Comparison of ENCODE assay signal across 14 cellular contexts in the genomic region with DNA sequence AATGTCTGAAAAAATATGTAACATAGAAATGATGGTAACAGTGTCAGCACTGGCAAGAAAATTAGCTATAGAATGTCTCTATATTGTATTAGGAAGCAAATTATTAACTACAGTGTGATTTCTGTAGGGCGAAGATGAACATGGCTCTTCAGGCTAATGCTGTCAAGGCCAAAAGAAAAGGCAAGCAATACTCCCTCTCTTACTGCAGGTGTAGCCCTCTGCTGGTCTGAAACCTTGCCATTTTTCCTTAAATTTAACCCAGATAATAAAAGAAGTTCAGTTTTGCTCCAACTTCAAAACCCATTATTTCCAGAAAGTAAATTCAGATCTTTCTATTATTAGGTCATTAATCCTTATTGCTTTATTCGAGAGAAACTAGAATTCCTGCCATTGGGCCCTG.
DNase-seq lines count a peak whose midpoint lies in the region; ATAC-seq and TF ChIP-seq lines count a peak whose summit lies in the region.
"Had no signal": no experiment of that assay in that cellular context is flagged by ENCODE, and none has a peak within 500 bp of the region (broad histone marks: within the 10 kb centered on the region; RNA-seq: fewer than 3 reads in every experiment).

No MANE protein-coding gene starts in this region.

- BruUV-seq in A673 (replicated peaks; lab: Mats Ljungman, UMichigan): no TSS peak
- BruUV-seq in HCT116 (replicated peaks; lab: Mats Ljungman, UMichigan): no TSS peak

- no peak overlapping the region for H3K27ac Mint-ChIP-seq in CD8-positive, alpha-beta T cell
- H3K27ac Mint-ChIP-seq: activated CD8-positive, alpha-beta memory T cell treated with anti-CD3 and anti-CD28 coated beads, Interleukin-2, amount 10 ng/mL, durations not matched to agents 7 days and 5 days had no signal

- no peak for TF ChIP-seq POLR2A in HCT116 (IDR thresholded peaks at IDR 0.05; ENCODE audit: borderline replicate concordance, extremely low read depth, insufficient read depth, insufficient read length)

- H3K9ac ChIP-seq in HCT116 (ENCODE audit: low read length): no peak overlapping the region

- H3K4me3 ChIP-seq in A673 (ENCODE audit: low read depth, low read length, poor library complexity, severe bottlenecking): no peak overlapping the region
- no peak overlapping the region for H3K4me3 ChIP-seq in HCT116 (replicated peaks in 1 of 2; ENCODE audit: low read depth in 1 of 2, low read length in 2 of 2)
- H3K4me3 ChIP-seq in astrocyte of the cerebellum (ENCODE audit: low read depth, low read length): no peak overlapping the region
- no peak overlapping the region for H3K4me3 ChIP-seq in fibroblast of villous mesenchyme (ENCODE audit: low read depth, low read length)
- no peak overlapping the region for H3K4me3 ChIP-seq in CD8-positive, alpha-beta T cell (ENCODE audit: low read depth, low read length)
- H3K4me3 ChIP-seq: dorsolateral prefrontal cortex, left lung, vagina had no signal

- no peaks in the 10 kb centered on the region for H4K20me1 ChIP-seq in HCT116 (ENCODE audit: insufficient read depth)

- no peak for ATAC-seq in HCT116
- ATAC-seq in CD8-positive, alpha-beta T cell: no peak
- ATAC-seq: activated CD8-positive, alpha-beta memory T cell treated with anti-CD3 and anti-CD28 coated beads, Interleukin-2, amount 10 ng/mL, durations not matched to agents 7 days and 5 days; left lung had no signal

- intact Hi-C loops in A673 (cut with micrococcal nuclease; ENCODE audit: unreplicated experiment): no loop called here
- intact Hi-C loops in HCT116 (cut with micrococcal nuclease): no loop called here
- intact Hi-C loops in CD8-positive, alpha-beta T cell (cut with DNase I, micrococcal nuclease): no loop called here

- peaks cover 43% of the 10 kb centered on the region for H3K36me3 Mint-ChIP-seq in CD8-positive, alpha-beta T cell

- H3K36me3 ChIP-seq in A673 (ENCODE audit: insufficient read depth, low read length, poor library complexity, severe bottlenecking) (no peaks in the 10 kb centered on the region), HCT116 (ENCODE audit: control insufficient read depth in 1 of 2, insufficient read depth in 2 of 2, low read length in 2 of 2) (no peaks in the 10 kb centered on the region)
- H3K36me3 ChIP-seq in CD8-positive, alpha-beta T cell (ENCODE audit: insufficient read depth, low read length): no peaks in the 10 kb centered on the region
- H3K36me3 ChIP-seq: left lung, vagina had no signal

- TF ChIP-seq CTCF in A673 (conservative IDR thresholded peaks at IDR 0.05; ENCODE audit: low read depth, low read length) (peak; percentile 41; the same call in 1 of the 2 replicates), HCT116 (IDR thresholded peaks at IDR 0.05 in 2 of 3, conservative IDR thresholded peaks at IDR 0.05 in 1 of 3; ENCODE audit: borderline replicate concordance in 1 of 3, insufficient read depth in 1 of 3, low read depth in 2 of 3, low read length in 2 of 3) (peak; percentile 7 to 33 (median 17); a peak in 3 of 6 replicates), astrocyte of the cerebellum (IDR thresholded peaks at IDR 0.05; ENCODE audit: low read depth, low read length, missing control alignments) (peak; percentile 17), fibroblast of villous mesenchyme (IDR thresholded peaks at IDR 0.05; ENCODE audit: insufficient read depth, low read depth, low read length) (peak; percentile 28)
- TF ChIP-seq CTCF in CD8-positive, alpha-beta T cell (IDR thresholded peaks at IDR 0.05): no peak

- peak; percentile 31; the same call in 1 of the 2 replicates for TF ChIP-seq RAD21 in HCT116 (IDR thresholded peaks at IDR 0.05; ENCODE audit: low read depth)

- no peak overlapping the region for H3K4me2 ChIP-seq in HCT116 (ENCODE audit: low read length)

- CTCF ChIA-PET in A673 (lab: Charles Lee) (no interaction called here), HCT116 (lab: Charles Lee) (interaction anchor here (0.8 kb wide), 1 partner anchor 67 kb away, joined by 4 read pairs; no protein-coding TSS in a partner anchor)
- CTCF ChIA-PET in CD8-positive, alpha-beta T cell (lab: Charles Lee): no interaction called here

- no peak overlapping the region for H2AFZ ChIP-seq in HCT116 (ENCODE audit: low read depth, low read length, poor library complexity, severe bottlenecking)

- H3K27me3 ChIP-seq in A673 (replicated peaks; ENCODE audit: insufficient read depth, low read depth, low read length, poor library complexity) (no peaks in the 10 kb centered on the region), HCT116 (ENCODE audit: insufficient read depth, low read length) (no peaks in the 10 kb centered on the region)
- H3K27me3 ChIP-seq in CD8-positive, alpha-beta T cell (ENCODE audit: insufficient read depth, low read length): no peaks in the 10 kb centered on the region
- H3K27me3 ChIP-seq: dorsolateral prefrontal cortex, left lung, vagina had no signal

- in situ Hi-C loops in astrocyte of the cerebellum (cut with HindIII; ENCODE audit: low sequenced_read_pairs): no loop called here

- DNase-seq in A673 (ENCODE audit: low spot score): peak; percentile 20
- no peak for DNase-seq in HCT116 (ENCODE audit: low read depth, low spot score)
- no peak for DNase-seq in astrocyte of the cerebellum (ENCODE audit: low read depth)
- peak; percentile 7 for DNase-seq in fibroblast of villous mesenchyme (ENCODE audit: low read depth)
- DNase-seq in NCI-H446 (lab: John Stamatoyannopoulos, UW): no peak
- no peak for DNase-seq in pons (ENCODE audit: low spot score)
- DNase-seq in NCI-H2029 (lab: John Stamatoyannopoulos, UW): no peak
- DNase-seq in CD8-positive, alpha-beta T cell: no peak
- DNase-seq: activated CD8-positive, alpha-beta memory T cell treated with anti-CD3 and anti-CD28 coated beads, Interleukin-2, amount 10 ng/mL, durations not matched to agents 7 days and 5 days; activated gamma-delta T cell treated with Interleukin-2 at 50 U/mL for 16 hours; dorsolateral prefrontal cortex; left lung; NCI-H748 treated with DMSO at 0.1 percent for 48 hours had no signal

- RAD21 ChIA-PET in HCT116 (lab: Charles Lee; ENCODE audit: low non-redundant PET in 1 of 2, low total read pairs in 2 of 2, uncharacterized antibody in 2 of 2, unreplicated experiment in 2 of 2): no interaction called here

- no peaks in the 10 kb centered on the region for H3K9me3 Mint-ChIP-seq in CD8-positive, alpha-beta T cell

- no peaks in the 10 kb centered on the region for H3K27me3 Mint-ChIP-seq in CD8-positive, alpha-beta T cell (ENCODE audit: low read depth)
- H3K27me3 Mint-ChIP-seq: activated CD8-positive, alpha-beta memory T cell treated with anti-CD3 and anti-CD28 coated beads, Interleukin-2, amount 10 ng/mL, durations not matched to agents 7 days and 5 days had no signal

- no peaks in the 10 kb centered on the region for H3K9me2 ChIP-seq in HCT116 (ENCODE audit: insufficient read depth)

- POLR2A ChIA-PET in A673 (lab: Charles Lee; ENCODE audit: low non-redundant PET) (no interaction called here), HCT116 (lab: Charles Lee) (no interaction called here)
- POLR2A ChIA-PET in CD8-positive, alpha-beta T cell (lab: Charles Lee): interaction anchor here (0.6 kb wide), 1 partner anchor 110 kb away, joined by 3 read pairs; no protein-coding TSS in a partner anchor

- H3K4me1 ChIP-seq in A673 (ENCODE audit: insufficient read depth, low read length, poor library complexity, severe bottlenecking) (no peaks in the 10 kb centered on the region), HCT116 (ENCODE audit: control insufficient read depth in 1 of 2, insufficient read depth in 2 of 2, low read length in 2 of 2) (no peaks in the 10 kb centered on the region)
- no peaks in the 10 kb centered on the region for H3K4me1 ChIP-seq in CD8-positive, alpha-beta T cell (ENCODE audit: insufficient read depth, low read length)
- H3K4me1 ChIP-seq: left lung, vagina had no signal

- H3K4me1 Mint-ChIP-seq in CD8-positive, alpha-beta T cell (ENCODE audit: low read depth): peaks cover 3% of the 10 kb centered on the region
- H3K4me1 Mint-ChIP-seq: activated CD8-positive, alpha-beta memory T cell treated with anti-CD3 and anti-CD28 coated beads, Interleukin-2, amount 10 ng/mL, durations not matched to agents 7 days and 5 days had no signal

- H3K79me2 ChIP-seq in HCT116 (ENCODE audit: insufficient read depth, low read length): no peaks in the 10 kb centered on the region

- H3K27ac ChIP-seq in A673 (ENCODE audit: low read depth, low read length, poor library complexity, severe bottlenecking): no peak overlapping the region
- H3K27ac ChIP-seq in HCT116 (ENCODE audit: low read depth, low read length): no peak overlapping the region
- H3K27ac ChIP-seq in CD8-positive, alpha-beta T cell (ENCODE audit: low read depth, low read length): no peak overlapping the region
- H3K27ac ChIP-seq: dorsolateral prefrontal cortex, left lung, vagina had no signal

- H3K9me3 ChIP-seq in A673 (ENCODE audit: low read depth, low read length, poor library complexity, severe bottlenecking): no peaks in the 10 kb centered on the region
- no peaks in the 10 kb centered on the region for H3K9me3 ChIP-seq in HCT116 (ENCODE audit: control insufficient read depth in 1 of 2, insufficient read depth in 1 of 2, low read depth in 1 of 2, low read length in 2 of 2)
- no peaks in the 10 kb centered on the region for H3K9me3 ChIP-seq in CD8-positive, alpha-beta T cell (ENCODE audit: low read length)
- H3K9me3 ChIP-seq: left lung, vagina had no signal

- H3K4me3 Mint-ChIP-seq in CD8-positive, alpha-beta T cell: no peak overlapping the region
- H3K4me3 Mint-ChIP-seq: activated CD8-positive, alpha-beta memory T cell treated with anti-CD3 and anti-CD28 coated beads, Interleukin-2, amount 10 ng/mL, durations not matched to agents 7 days and 5 days had no signal

TF ChIP-seq in HCT116, 20 proteins besides CTCF, POLR2A, EP300 and RAD21 (continues in another document):
- TF ChIP-seq YY1 (IDR thresholded peaks at IDR 0.05; ENCODE audit: extremely low read depth, insufficient replicate concordance, low read depth, low read length) (no peak), SP1 (IDR thresholded peaks at IDR 0.05; ENCODE audit: low read depth) (no peak), SRF (IDR thresholded peaks at IDR 0.05; ENCODE audit: low read depth) (no peak), FOSL1 (IDR thresholded peaks at IDR 0.05; ENCODE audit: low read depth) (no peak), ZNF274 (IDR thresholded peaks at IDR 0.05; ENCODE audit: low read depth, low read length) (no peak), CEBPB (IDR thresholded peaks at IDR 0.05; ENCODE audit: low read depth) (no peak), ZFX (IDR thresholded peaks at IDR 0.05) (no peak), JUND (IDR thresholded peaks at IDR 0.05) (no peak), ELF1 (IDR thresholded peaks at IDR 0.05; ENCODE audit: borderline replicate concordance, low read depth) (no peak), POLR2AphosphoS5 (IDR thresholded peaks at IDR 0.05; ENCODE audit: low read depth, low read length) (no peak), EGR1 (IDR thresholded peaks at IDR 0.05; ENCODE audit: low read depth) (no peak)
- TF ChIP-seq, protein P1, sequence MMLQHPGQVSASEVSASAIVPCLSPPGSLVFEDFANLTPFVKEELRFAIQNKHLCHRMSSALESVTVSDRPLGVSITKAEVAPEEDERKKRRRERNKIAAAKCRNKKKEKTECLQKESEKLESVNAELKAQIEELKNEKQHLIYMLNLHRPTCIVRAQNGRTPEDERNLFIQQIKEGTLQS (IDR thresholded peaks at IDR 0.05): no peak

Comparison
In these comparisons a context has a peak if more than half of its experiments do, and no peak if none do; other contexts are left out.
1. DNase-seq: peak in A673 (single experiment) and fibroblast of villous mesenchyme (single experiment); none in HCT116 (single experiment), astrocyte of the cerebellum (single experiment), NCI-H446 (0 of 2), pons (single experiment), NCI-H2029 (single experiment) and CD8-positive, alpha-beta T cell (0 of 7).